8 cellular contexts compared by ENCODE assay signal in genomic region chr13:84137292-84137691, GRCh38.
DNase-seq lines count a peak whose midpoint lies in the region; ATAC-seq and TF ChIP-seq lines count a peak whose summit lies in the region.

No MANE protein-coding gene starts in this region.

- DNase-seq in HFFc6 = peak; percentile 16
- peak; percentile 46 for DNase-seq in NAMALWA (ENCODE audit: low spot score)
- peak; percentile 69 for DNase-seq in activated naive CD4-positive, alpha-beta T cell treated with anti-CD3 and anti-CD28 coated beads for 36 hours
- peak; percentile 22 for DNase-seq in stimulated activated CD8-positive, alpha-beta memory T cell treated with anti-CD3 and anti-CD28 coated beads, Interleukin-12 subunit alpha, Interleukin-12 subunit beta, amount 100 ng/mL, for 1 hour (ENCODE audit: low read depth)
- DNase-seq in left lobe of liver (ENCODE audit: low spot score) = no peak
- DNase-seq in NCI-H1092 treated with DMSO at 0.1 percent for 48 hours (lab: John Stamatoyannopoulos, UW) = no peak
- DNase-seq in NCI-H69 (lab: John Stamatoyannopoulos, UW) = no peak

- CTCF ChIA-PET in activated naive CD4-positive, alpha-beta T cell treated with anti-CD3 and anti-CD28 coated beads for 36 hours (lab: Charles Lee) = no interaction called here

- peak overlapping the region; percentile 60 for H3K27ac Mint-ChIP-seq in HFFc6
- peak overlapping the region; percentile 46 for H3K27ac Mint-ChIP-seq in activated naive CD4-positive, alpha-beta T cell treated with anti-CD3 and anti-CD28 coated beads for 36 hours

- TF ChIP-seq CTCF in HFFc6 (IDR thresholded peaks at IDR 0.05) = no peak

- intact Hi-C loops in activated naive CD4-positive, alpha-beta T cell treated with anti-CD3 and anti-CD28 coated beads for 36 hours (cut with micrococcal nuclease) = loop anchor here (2.0 kb wide), 1 partner anchor 260 kb away; no protein-coding TSS in a partner anchor

- H3K36me3 Mint-ChIP-seq in HFFc6 (ENCODE audit: low read depth) = peaks cover 7% of the 10 kb centered on the region; the same call in 1 of the 2 replicates
- no peaks in the 10 kb centered on the region for H3K36me3 Mint-ChIP-seq in activated naive CD4-positive, alpha-beta T cell treated with anti-CD3 and anti-CD28 coated beads for 36 hours (ENCODE audit: low read depth)

- peaks cover 49% of the 10 kb centered on the region for H3K4me1 Mint-ChIP-seq in HFFc6 (ENCODE audit: low read depth)
- H3K4me1 Mint-ChIP-seq in activated naive CD4-positive, alpha-beta T cell treated with anti-CD3 and anti-CD28 coated beads for 36 hours (ENCODE audit: low read depth) = peaks cover 15% of the 10 kb centered on the region

- no peak for ATAC-seq in left lobe of liver

- peak overlapping the region; percentile 75 for H3K4me3 Mint-ChIP-seq in HFFc6
- H3K4me3 Mint-ChIP-seq in activated naive CD4-positive, alpha-beta T cell treated with anti-CD3 and anti-CD28 coated beads for 36 hours = no peak overlapping the region

- 0 out of 2 replicates have a peak overlapping the region, but pooled peaks have one; percentile 15 for H3K4me3 ChIP-seq in GM08714 (ENCODE audit: low read length)

- no peaks in the 10 kb centered on the region; the same call in none of the 2 replicates for H3K27me3 Mint-ChIP-seq in HFFc6 (ENCODE audit: insufficient read depth)
- no peaks in the 10 kb centered on the region for H3K27me3 Mint-ChIP-seq in activated naive CD4-positive, alpha-beta T cell treated with anti-CD3 and anti-CD28 coated beads for 36 hours (ENCODE audit: low read depth)

- H3K9me3 Mint-ChIP-seq in HFFc6 = no peaks in the 10 kb centered on the region
- no peaks in the 10 kb centered on the region for H3K9me3 Mint-ChIP-seq in activated naive CD4-positive, alpha-beta T cell treated with anti-CD3 and anti-CD28 coated beads for 36 hours

Comparison
In these comparisons a context has a peak if more than half of its experiments do, and no peak if none do; other contexts are left out.
1. DNase-seq: peak in HFFc6 (single experiment), NAMALWA (single experiment), activated naive CD4-positive, alpha-beta T cell treated with anti-CD3 and anti-CD28 coated beads for 36 hours (single experiment) and stimulated activated CD8-positive, alpha-beta memory T cell treated with anti-CD3 and anti-CD28 coated beads, Interleukin-12 subunit alpha, Interleukin-12 subunit beta, amount 100 ng/mL, for 1 hour (single experiment); none in left lobe of liver (single experiment), NCI-H1092 treated with DMSO at 0.1 percent for 48 hours (single experiment) and NCI-H69 (single experiment).